Comparison of ENCODE assay signal across 8 cellular contexts in genomic region chr13:40518481-40518882, GRCh38.
DNase-seq lines count a peak whose midpoint lies in the region; ATAC-seq and TF ChIP-seq lines count a peak whose summit lies in the region.

No MANE protein-coding gene starts in this region.

- peak overlapping the region; percentile 23 for H3K4me3 Mint-ChIP-seq in activated naive CD4-positive, alpha-beta T cell treated with anti-CD3 and anti-CD28 coated beads for 36 hours
- no peak overlapping the region for H3K4me3 Mint-ChIP-seq in glutamatergic neuron (ENCODE audit: unreplicated experiment)

- no peak for TF ChIP-seq POLR2A in sigmoid colon (IDR thresholded peaks at IDR 0.05)

- H3K9me3 ChIP-seq in sigmoid colon, result no peaks in the 10 kb centered on the region

- peak; percentile 92 for DNase-seq in activated naive CD4-positive, alpha-beta T cell treated with anti-CD3 and anti-CD28 coated beads for 36 hours
- peak; percentile 58 to 68 for DNase-seq in stimulated activated CD4-positive, alpha-beta T cell treated with anti-CD3 and anti-CD28 coated beads, Interleukin-4, amount 100 ng/mL, for 4 hours
- DNase-seq in COR-L47 (lab: John Stamatoyannopoulos, UW) (no peak), NCI-H1105 treated with DMSO at 0.1 percent for 48 hours (lab: John Stamatoyannopoulos, UW) (no peak), glutamatergic neuron (no peak), sigmoid colon (no peak)

- ATAC-seq in GM19025 (IDR thresholded peaks at IDR 0.05; ENCODE audit: low read depth, unreplicated experiment), result peak; percentile 30

- H3K27me3 Mint-ChIP-seq in activated naive CD4-positive, alpha-beta T cell treated with anti-CD3 and anti-CD28 coated beads for 36 hours (ENCODE audit: low read depth), result no peaks in the 10 kb centered on the region
- no peaks in the 10 kb centered on the region for H3K27me3 Mint-ChIP-seq in glutamatergic neuron (ENCODE audit: unreplicated experiment)

- CTCF ChIA-PET in activated naive CD4-positive, alpha-beta T cell treated with anti-CD3 and anti-CD28 coated beads for 36 hours (lab: Charles Lee), result interaction anchor here (1.1 to 1.5 kb wide), 5 partner anchors 12 to 449 kb away, joined by 3 to 5 read pairs (median 4); no protein-coding TSS in a partner anchor

- H3K27me3 ChIP-seq in sigmoid colon, result no peaks in the 10 kb centered on the region

- H3K36me3 Mint-ChIP-seq in activated naive CD4-positive, alpha-beta T cell treated with anti-CD3 and anti-CD28 coated beads for 36 hours (ENCODE audit: low read depth), result no peaks in the 10 kb centered on the region
- H3K36me3 Mint-ChIP-seq in glutamatergic neuron (ENCODE audit: unreplicated experiment), result no peaks in the 10 kb centered on the region

- WGBS in sigmoid colon, 2 donors, result 30 to 47% methylated on average over 4 of the region's 4 CpGs

- no peak for TF ChIP-seq CTCF in glutamatergic neuron (IDR thresholded peaks at IDR 0.05; ENCODE audit: partially characterized antibody, unreplicated experiment)
- TF ChIP-seq CTCF in sigmoid colon (IDR thresholded peaks at IDR 0.05), result no peak

- TF ChIP-seq RAD21 in Ishikawa (IDR thresholded peaks at IDR 0.05; ENCODE audit: low read depth), result no peak

- no peaks in the 10 kb centered on the region for H3K36me3 ChIP-seq in sigmoid colon

- H3K4me3 ChIP-seq in sigmoid colon, result no peak overlapping the region

- no peak for TF ChIP-seq EP300 in Ishikawa (IDR thresholded peaks at IDR 0.05; ENCODE audit: borderline replicate concordance)
- TF ChIP-seq EP300 in sigmoid colon (IDR thresholded peaks at IDR 0.05), result no peak

- no peaks in the 10 kb centered on the region for H3K4me1 ChIP-seq in sigmoid colon

- intact Hi-C loops in activated naive CD4-positive, alpha-beta T cell treated with anti-CD3 and anti-CD28 coated beads for 36 hours (cut with micrococcal nuclease), result loop anchor here (1.0 to 10.0 kb wide), 14 partner anchors 24 to 741 kb away; no protein-coding TSS in a partner anchor
- intact Hi-C loops in sigmoid colon (cut with DNase I), result no loop called here

- H3K9me3 Mint-ChIP-seq in activated naive CD4-positive, alpha-beta T cell treated with anti-CD3 and anti-CD28 coated beads for 36 hours, result no peaks in the 10 kb centered on the region
- H3K9me3 Mint-ChIP-seq in glutamatergic neuron (ENCODE audit: unreplicated experiment), result no peaks in the 10 kb centered on the region

- no peak overlapping the region for H3K27ac ChIP-seq in sigmoid colon

- H3K4me1 Mint-ChIP-seq in activated naive CD4-positive, alpha-beta T cell treated with anti-CD3 and anti-CD28 coated beads for 36 hours (ENCODE audit: low read depth), result peaks cover 72% of the 10 kb centered on the region
- H3K4me1 Mint-ChIP-seq in glutamatergic neuron (ENCODE audit: low read depth, unreplicated experiment), result no peaks in the 10 kb centered on the region

- peak overlapping the region; percentile 87 for H3K27ac Mint-ChIP-seq in activated naive CD4-positive, alpha-beta T cell treated with anti-CD3 and anti-CD28 coated beads for 36 hours
- no peak overlapping the region for H3K27ac Mint-ChIP-seq in glutamatergic neuron (ENCODE audit: unreplicated experiment)

TF ChIP-seq in Ishikawa, 13 proteins besides CTCF, POLR2A, EP300 and RAD21:
- 0 out of 2 replicates have a peak, but pooled peaks have one; percentile 13 for TF ChIP-seq MAX (IDR thresholded peaks at IDR 0.05)
- no peak for TF ChIP-seq TAF1 (IDR thresholded peaks at IDR 0.05; ENCODE audit: low read depth)
- no peak for TF ChIP-seq EGR1 (IDR thresholded peaks at IDR 0.05)
- no peak for TF ChIP-seq USF1 (IDR thresholded peaks at IDR 0.05)

Comparison
In these comparisons a context has a peak if more than half of its experiments do, and no peak if none do; other contexts are left out.
1. DNase-seq: peak in activated naive CD4-positive, alpha-beta T cell treated with anti-CD3 and anti-CD28 coated beads for 36 hours (single experiment) and stimulated activated CD4-positive, alpha-beta T cell treated with anti-CD3 and anti-CD28 coated beads, Interleukin-4, amount 100 ng/mL, for 4 hours (2 of 2); none in COR-L47 (single experiment), NCI-H1105 treated with DMSO at 0.1 percent for 48 hours (single experiment), glutamatergic neuron (single experiment) and sigmoid colon (single experiment).